ENCODE assay signal across 30 cellular contexts in genomic region chr17:4549781-4550533, GRCh38. TPM values are rescaled to one million over a fixed set of nuclear protein-coding genes. Genes with fewer than 3 reads are reported as not detected.
"Had no signal": no experiment of that assay in that cellular context is flagged by ENCODE, and none has a peak within 500 bp of the region (broad histone marks: within the 10 kb centered on the region; RNA-seq: fewer than 3 reads in every experiment).

No MANE protein-coding gene starts in this region.

- ATAC-seq: activated CD4-positive, alpha-beta T cell treated with anti-CD3 and anti-CD28 coated beads for 36 hours; activated T-cell treated with anti-CD3 and anti-CD28 coated beads, Interleukin-2, amount 50 U/mL, for 72 hours had no signal

- H3K9me3 ChIP-seq: SJCRH30, SK-N-SH had no signal

- H3K9ac ChIP-seq: SK-N-SH had no signal

- H3K4me1 ChIP-seq: SJCRH30 had no signal

- H3K4me3 ChIP-seq: SJCRH30 had no signal

- H3K4me2 ChIP-seq: SK-N-SH had no signal

- DNase-seq: activated CD4-positive, alpha-beta memory T cell treated with anti-CD3 and anti-CD28 coated beads, Interleukin-2, amount 10 ng/mL, durations not matched to agents 7 days and 5 days; activated CD4-positive, alpha-beta T cell treated with anti-CD3 and anti-CD28 coated beads for 36 hours; activated CD4-positive, alpha-beta T cell treated with anti-CD3 and anti-CD28 coated beads, Interleukin-2, amount 50 U/mL, for 1 hour; activated CD4-positive, CD25-positive, alpha-beta regulatory T cell; activated CD8-positive, alpha-beta memory T cell treated with anti-CD3 and anti-CD28 coated beads, Interleukin-2, amount 50 U/mL, for 4 hours; activated gamma-delta T cell treated with Interleukin-2 at 50 U/mL for 16 hours; activated naive CD4-positive, alpha-beta T cell treated with anti-CD3 and anti-CD28 coated beads, Interleukin-2, amount 10 ng/mL, durations not matched to agents 7 days and 5 days; activated naive CD8-positive, alpha-beta T cell treated with anti-CD3 and anti-CD28 coated beads for 36 hours; activated T-cell treated with anti-CD3 and anti-CD28 coated beads, Interleukin-2, amount 50 U/mL, for 72 hours; brain microvascular endothelial cell; caudate nucleus; KG1; NCI-H1092; NCI-H1417; NCI-H1694; NCI-H2029 treated with DMSO at 0.1 percent for 48 hours; NCI-H345; NCI-H526 treated with DMSO at 0.1 percent for 48 hours; NCI-H82; Right ventricle myocardium superior; SJCRH30; SK-N-SH; T-helper 1 cell had no signal

- H3K27ac ChIP-seq: brain microvascular endothelial cell, SJCRH30, VCaP had no signal

- H3K27me3 ChIP-seq: brain microvascular endothelial cell, SJCRH30 had no signal

RNA-seq across cellular contexts. Expression of gene GGT6, which starts 10.4 kb away (rescaled TPM):
- total RNA-seq: activated CD4-positive, alpha-beta memory T cell treated with anti-CD3 and anti-CD28 coated beads, Interleukin-2, amount 10 ng/mL, durations not matched to agents 7 days and 5 days; activated CD4-positive, alpha-beta T cell treated with anti-CD3 and anti-CD28 coated beads for 36 hours; activated naive CD8-positive, alpha-beta T cell treated with anti-CD3 and anti-CD28 coated beads for 36 hours; activated T-cell treated with anti-CD3 and anti-CD28 coated beads, Interleukin-2, amount 50 U/mL, for 72 hours; activated T-helper 2 cell treated with anti-CD3 and anti-CD28 coated beads, Interferon-gamma antibody, Interleukin-2, Interleukin-4, amounts not matched to agents 10 μg/mL and 5 μg/mL and 100 μg/mL, durations not matched to agents 14 hours and 24 hours and 36 hours; LHCN-M2; M059J; OCI-LY7; Right ventricle myocardium superior; RPMI7951; SJCRH30; T-helper 2 cell treated with Interferon-gamma antibody and Interleukin-4, amounts not matched to agents 100 ng/mL and 5 ng/mL, for 36 hours had no signal
- polyA plus RNA-seq: SK-N-SH had no signal

RNA-seq across cellular contexts. Expression of gene SMTNL2, which starts 34.4 kb away (rescaled TPM):
- total RNA-seq: activated CD4-positive, alpha-beta memory T cell treated with anti-CD3 and anti-CD28 coated beads, Interleukin-2, amount 10 ng/mL, durations not matched to agents 7 days and 5 days; activated CD4-positive, alpha-beta T cell treated with anti-CD3 and anti-CD28 coated beads for 36 hours; activated naive CD8-positive, alpha-beta T cell treated with anti-CD3 and anti-CD28 coated beads for 36 hours; activated T-cell treated with anti-CD3 and anti-CD28 coated beads, Interleukin-2, amount 50 U/mL, for 72 hours; activated T-helper 2 cell treated with anti-CD3 and anti-CD28 coated beads, Interferon-gamma antibody, Interleukin-2, Interleukin-4, amounts not matched to agents 10 μg/mL and 5 μg/mL and 100 μg/mL, durations not matched to agents 14 hours and 24 hours and 36 hours; LHCN-M2; M059J; OCI-LY7; RPMI7951; SJCRH30; T-helper 2 cell treated with Interferon-gamma antibody and Interleukin-4, amounts not matched to agents 100 ng/mL and 5 ng/mL, for 36 hours had no signal
- polyA plus RNA-seq: SK-N-SH had no signal

RNA-seq across cellular contexts. Expression of gene SPNS2, which starts 51.3 kb away (rescaled TPM):
- total RNA-seq: RPMI7951 had no signal
